In genomic region chr16:2692251-2692947, GRCh38 we compare ENCODE assay signal across 1 cellular context.
TF ChIP-seq lines count a peak whose summit lies in the region.

No MANE protein-coding gene starts in this region.

TF ChIP-seq in GM23338, 12 proteins besides CTCF, POLR2A, EP300 and RAD21 (continued from another document):
- TF ChIP-seq REST (IDR thresholded peaks at IDR 0.05; ENCODE audit: unreplicated experiment), result no peak
- no peak for TF ChIP-seq JUNB (IDR thresholded peaks at IDR 0.05; ENCODE audit: unreplicated experiment)
- no peak for TF ChIP-seq NANOG (IDR thresholded peaks at IDR 0.05; ENCODE audit: borderline replicate concordance)
- no peak for TF ChIP-seq ETS1 (IDR thresholded peaks at IDR 0.05)
- no peak for TF ChIP-seq EZH2 (IDR thresholded peaks at IDR 0.05; ENCODE audit: low read depth, unreplicated experiment)
- TF ChIP-seq ZNF331 (CRISPR knock-in tag; IDR thresholded peaks at IDR 0.05; ENCODE audit: low read depth), result no peak
- TF ChIP-seq EZH2phosphoT487 (IDR thresholded peaks at IDR 0.05; ENCODE audit: unreplicated experiment), result no peak
